8 cellular contexts compared by ENCODE assay signal in the genomic region with DNA sequence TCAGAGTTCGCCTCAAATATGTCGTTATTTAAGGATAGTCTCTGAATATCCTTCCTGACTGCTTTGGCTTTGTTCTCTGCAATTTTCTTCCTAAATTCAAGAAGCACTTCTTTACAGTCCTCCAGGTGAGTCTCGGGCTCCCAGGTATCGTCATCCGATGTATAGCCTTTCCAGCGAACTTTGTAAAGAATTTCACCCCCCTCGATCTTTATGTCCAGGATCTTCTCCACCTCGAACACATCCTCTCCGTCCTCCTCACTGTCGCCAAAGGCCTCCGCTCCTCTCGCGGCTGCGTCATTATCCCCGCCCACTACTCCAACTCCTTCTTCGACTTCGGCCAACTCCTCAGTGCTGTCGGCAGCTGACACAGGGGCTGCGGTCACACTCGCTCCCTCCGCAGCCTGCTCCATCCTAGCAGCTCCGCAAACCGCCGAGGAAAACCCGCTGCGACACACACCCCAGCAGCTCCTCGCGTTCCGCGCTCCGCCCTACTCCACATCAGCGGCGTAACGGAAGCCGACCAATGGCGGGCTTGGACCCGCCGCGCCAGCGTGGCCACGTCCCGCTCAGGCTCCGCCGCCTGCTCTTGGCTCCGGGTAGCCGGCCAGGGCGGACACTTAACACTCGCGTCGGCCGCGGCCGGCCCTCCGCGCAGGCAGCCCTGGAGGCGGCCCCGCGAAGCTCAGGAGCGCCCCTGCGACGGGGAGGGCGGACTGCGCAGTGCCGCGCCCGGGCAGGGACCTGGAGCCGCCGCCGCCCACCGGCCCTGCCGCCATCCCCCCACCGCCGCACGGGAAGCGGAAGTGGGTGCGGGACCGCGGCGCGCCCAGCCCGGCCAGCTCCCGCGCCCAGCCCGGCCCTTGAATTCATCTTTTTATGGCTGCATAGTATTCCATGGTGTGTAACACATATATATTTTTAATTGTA. TPM values are rescaled to one million over a fixed set of nuclear protein-coding genes. Genes with fewer than 3 reads are reported as not detected.
DNase-seq lines count a peak whose midpoint lies in the region; ATAC-seq and TF ChIP-seq lines count a peak whose summit lies in the region.

No MANE protein-coding gene starts in this region.

- no peak for TF ChIP-seq CTCF in glutamatergic neuron (IDR thresholded peaks at IDR 0.05; ENCODE audit: partially characterized antibody, unreplicated experiment)

- H3K27me3 Mint-ChIP-seq in activated T-helper 1 cell treated with anti-CD3 and anti-CD28 coated beads, Interleukin-12 subunit alpha, Interleukin-12 subunit beta, Interleukin-2, Interleukin-4 antibody, amounts not matched to agents 30 ng/mL and 10 ng/mL and 1 ng/mL, durations not matched to agents 14 hours and 24 hours and 36 hours (ENCODE audit: insufficient read depth), result peaks cover 31% of the 10 kb centered on the region
- peaks cover 5% of the 10 kb centered on the region for H3K27me3 Mint-ChIP-seq in glutamatergic neuron (ENCODE audit: unreplicated experiment)

- H3K4me3 Mint-ChIP-seq in activated T-helper 1 cell treated with anti-CD3 and anti-CD28 coated beads, Interleukin-12 subunit alpha, Interleukin-12 subunit beta, Interleukin-2, Interleukin-4 antibody, amounts not matched to agents 30 ng/mL and 10 ng/mL and 1 ng/mL, durations not matched to agents 14 hours and 24 hours and 36 hours, result peak overlapping the region; percentile 65
- peak overlapping the region; percentile 92 for H3K4me3 Mint-ChIP-seq in glutamatergic neuron (ENCODE audit: unreplicated experiment)

- intact Hi-C loops in activated T-helper 1 cell treated with anti-CD3 and anti-CD28 coated beads, Interleukin-12 subunit alpha, Interleukin-12 subunit beta, Interleukin-2, Interleukin-4 antibody, amounts not matched to agents 30 ng/mL and 10 ng/mL and 1 ng/mL, durations not matched to agents 14 hours and 24 hours and 36 hours (cut with micrococcal nuclease), result no loop called here

- no peaks in the 10 kb centered on the region for H3K9me3 Mint-ChIP-seq in activated T-helper 1 cell treated with anti-CD3 and anti-CD28 coated beads, Interleukin-12 subunit alpha, Interleukin-12 subunit beta, Interleukin-2, Interleukin-4 antibody, amounts not matched to agents 30 ng/mL and 10 ng/mL and 1 ng/mL, durations not matched to agents 14 hours and 24 hours and 36 hours
- H3K9me3 Mint-ChIP-seq in glutamatergic neuron (ENCODE audit: unreplicated experiment), result peaks cover 11% of the 10 kb centered on the region

- no peak for ATAC-seq in GM18909 (IDR thresholded peaks at IDR 0.05; ENCODE audit: poor library complexity, unreplicated experiment)

- DNase-seq in DMS 273 (lab: John Stamatoyannopoulos, UW; ENCODE audit: unreplicated experiment), result peak; percentile 44
- no peak for DNase-seq in DMS 273 treated with DMSO at 0.1 percent for 48 hours (lab: John Stamatoyannopoulos, UW)
- peak; percentile 9 for DNase-seq in activated T-helper 1 cell treated with anti-CD3 and anti-CD28 coated beads, Interleukin-12 subunit alpha, Interleukin-12 subunit beta, Interleukin-2, Interleukin-4 antibody, amounts not matched to agents 30 ng/mL and 10 ng/mL and 1 ng/mL, durations not matched to agents 14 hours and 24 hours and 36 hours (ENCODE audit: low spot score)
- DNase-seq in glutamatergic neuron, result peak; percentile 83
- peak; percentile 17 for DNase-seq in pulmonary artery endothelial cell (ENCODE audit: low read depth, low spot score)
- DNase-seq in effector CD4-positive, alpha-beta T cell, result no peak
- no peak for DNase-seq in superior temporal gyrus (ENCODE audit: extremely low spot score)

- peaks cover 1% of the 10 kb centered on the region for H3K36me3 Mint-ChIP-seq in activated T-helper 1 cell treated with anti-CD3 and anti-CD28 coated beads, Interleukin-12 subunit alpha, Interleukin-12 subunit beta, Interleukin-2, Interleukin-4 antibody, amounts not matched to agents 30 ng/mL and 10 ng/mL and 1 ng/mL, durations not matched to agents 14 hours and 24 hours and 36 hours (ENCODE audit: low read depth)
- peaks cover 14% of the 10 kb centered on the region for H3K36me3 Mint-ChIP-seq in glutamatergic neuron (ENCODE audit: unreplicated experiment)

- no peak overlapping the region for H3K27ac Mint-ChIP-seq in activated T-helper 1 cell treated with anti-CD3 and anti-CD28 coated beads, Interleukin-12 subunit alpha, Interleukin-12 subunit beta, Interleukin-2, Interleukin-4 antibody, amounts not matched to agents 30 ng/mL and 10 ng/mL and 1 ng/mL, durations not matched to agents 14 hours and 24 hours and 36 hours
- peak overlapping the region; percentile 93 for H3K27ac Mint-ChIP-seq in glutamatergic neuron (ENCODE audit: unreplicated experiment)

- H3K4me1 Mint-ChIP-seq in activated T-helper 1 cell treated with anti-CD3 and anti-CD28 coated beads, Interleukin-12 subunit alpha, Interleukin-12 subunit beta, Interleukin-2, Interleukin-4 antibody, amounts not matched to agents 30 ng/mL and 10 ng/mL and 1 ng/mL, durations not matched to agents 14 hours and 24 hours and 36 hours (ENCODE audit: low read depth), result peaks cover 5% of the 10 kb centered on the region
- H3K4me1 Mint-ChIP-seq in glutamatergic neuron (ENCODE audit: low read depth, unreplicated experiment), result peaks cover 5% of the 10 kb centered on the region

RNA-seq across cellular contexts. Expression of a gene that starts 4.1 kb away (rescaled TPM):
- total RNA-seq in activated T-helper 1 cell treated with anti-CD3 and anti-CD28 coated beads, Interleukin-12 subunit alpha, Interleukin-12 subunit beta, Interleukin-2, Interleukin-4 antibody, amounts not matched to agents 30 ng/mL and 10 ng/mL and 1 ng/mL, durations not matched to agents 14 hours and 24 hours and 36 hours, result not detected in 2 replicates
- total RNA-seq in glutamatergic neuron (ENCODE audit: unreplicated experiment), result 36.8 TPM
- 1.3 and 2.0 TPM in 2 replicates for total RNA-seq in pulmonary artery endothelial cell

Comparison
In these comparisons a context has a peak if more than half of its experiments do, and no peak if none do; other contexts are left out.
1. DNase-seq: peak in DMS 273 (single experiment), activated T-helper 1 cell treated with anti-CD3 and anti-CD28 coated beads, Interleukin-12 subunit alpha, Interleukin-12 subunit beta, Interleukin-2, Interleukin-4 antibody, amounts not matched to agents 30 ng/mL and 10 ng/mL and 1 ng/mL, durations not matched to agents 14 hours and 24 hours and 36 hours (single experiment), glutamatergic neuron (single experiment) and pulmonary artery endothelial cell (single experiment); none in DMS 273 treated with DMSO at 0.1 percent for 48 hours (single experiment), effector CD4-positive, alpha-beta T cell (single experiment) and superior temporal gyrus (single experiment).
2. RNA of a gene that starts 4.1 kb away (total RNA-seq): 36.8 TPM in glutamatergic neuron (single experiment); 1.3 to 2.0 TPM in pulmonary artery endothelial cell and not detected in activated T-helper 1 cell treated with anti-CD3 and anti-CD28 coated beads, Interleukin-12 subunit alpha, Interleukin-12 subunit beta, Interleukin-2, Interleukin-4 antibody, amounts not matched to agents 30 ng/mL and 10 ng/mL and 1 ng/mL, durations not matched to agents 14 hours and 24 hours and 36 hours; every median in the first group is over 10 times any median in the second.